In the genomic region with DNA sequence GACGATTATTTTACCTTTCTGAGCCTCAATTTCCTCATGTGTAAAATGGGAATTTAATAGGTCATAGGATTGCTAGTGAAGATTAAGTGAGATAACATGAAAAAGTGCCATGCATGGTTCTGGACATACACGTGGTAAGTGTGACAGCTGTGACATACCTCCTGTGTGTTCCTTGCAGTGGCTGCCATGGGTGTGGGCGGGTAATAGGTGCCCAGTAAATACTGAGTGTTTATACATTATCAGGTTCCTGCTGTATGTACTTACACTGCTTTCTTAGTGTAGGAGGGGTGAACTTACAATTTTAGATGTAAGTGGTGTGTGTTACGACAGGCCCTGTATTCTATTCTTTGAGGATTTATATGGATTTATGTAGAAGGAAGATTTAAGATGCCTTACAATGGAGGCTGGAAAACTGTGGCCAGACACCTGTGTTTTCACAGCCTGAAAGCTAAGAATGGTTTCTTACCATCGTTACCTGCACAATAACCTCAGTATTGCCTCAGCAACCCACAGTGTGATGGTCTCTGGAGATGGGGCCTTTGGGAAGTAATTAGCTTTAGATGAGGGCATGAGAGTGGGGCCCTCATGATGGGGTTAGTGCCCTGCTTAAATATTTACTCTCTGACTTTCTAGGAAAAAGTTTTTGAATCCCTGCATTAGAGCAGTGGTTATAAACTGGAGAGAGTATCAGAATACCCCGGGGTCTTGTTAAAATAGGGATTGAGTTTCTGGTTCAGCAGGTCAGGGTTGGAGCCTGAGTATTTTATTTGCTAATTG, we compare ENCODE assay signal across 14 cellular contexts.
DNase-seq lines count a peak whose midpoint lies in the region; ATAC-seq and TF ChIP-seq lines count a peak whose summit lies in the region.
"Had no signal": no experiment of that assay in that cellular context is flagged by ENCODE, and none has a peak within 500 bp of the region (broad histone marks: within the 10 kb centered on the region; RNA-seq: fewer than 3 reads in every experiment).

No MANE protein-coding gene starts in this region.

- no peak for TF ChIP-seq CTCF in SK-N-SH (IDR thresholded peaks at IDR 0.05)
- no peak for TF ChIP-seq CTCF in HFFc6 (IDR thresholded peaks at IDR 0.05)
- TF ChIP-seq CTCF in VCaP (conservative IDR thresholded peaks at IDR 0.05) = no peak
- TF ChIP-seq CTCF in stomach (IDR thresholded peaks at IDR 0.05) = no peak

- no peak for TF ChIP-seq EP300 in SK-N-SH (IDR thresholded peaks at IDR 0.05; ENCODE audit: borderline replicate concordance in 1 of 2, low read depth in 1 of 2, low read length in 1 of 2)
- TF ChIP-seq EP300 in stomach (IDR thresholded peaks at IDR 0.05) = no peak

- no peak overlapping the region for H3K9ac ChIP-seq in SK-N-SH
- H3K9ac ChIP-seq: KMS-11 had no signal

- no peak overlapping the region for H3K4me3 ChIP-seq in SK-N-SH (ENCODE audit: low read depth in 2 of 2, low read length in 1 of 2)
- no peak overlapping the region for H3K4me3 ChIP-seq in stomach

- ATAC-seq in SK-N-SH treated with all-trans-retinoic acid at 6 μM for 48 hours (no peak), sciatic nerve (no peak), GM21576 (IDR thresholded peaks at IDR 0.05; ENCODE audit: unreplicated experiment) (no peak)

- H3K9me3 Mint-ChIP-seq in HFFc6 = no peaks in the 10 kb centered on the region
- H3K9me3 Mint-ChIP-seq: CD4-positive, alpha-beta T cell; H9 had no signal

- TF ChIP-seq RAD21 in SK-N-SH (IDR thresholded peaks at IDR 0.05; ENCODE audit: low read length) = no peak

- H3K79me2 ChIP-seq in SK-N-SH (ENCODE audit: insufficient read depth) = peaks cover 79% of the 10 kb centered on the region

- H3K27me3 Mint-ChIP-seq in HFFc6 (ENCODE audit: insufficient read depth) = peaks cover 2% of the 10 kb centered on the region

- H3K36me3 ChIP-seq in SK-N-SH (replicated peaks in 1 of 2; ENCODE audit: control insufficient read depth in 1 of 2, insufficient read depth in 2 of 2, low read length in 1 of 2) (peaks cover 50 to 56% of the 10 kb centered on the region in 2 experiments), stomach (peaks cover 0 to 18% (median 11%) of the 10 kb centered on the region in 4 donors)

- peaks cover 45% of the 10 kb centered on the region for H3F3A ChIP-seq in SK-N-SH (replicated peaks; ENCODE audit: insufficient read depth)

- H2AFZ ChIP-seq in SK-N-SH (ENCODE audit: low read depth) = no peak overlapping the region

- H3K36me3 Mint-ChIP-seq in HFFc6 (ENCODE audit: low read depth) = peaks cover 50% of the 10 kb centered on the region

- WGBS in SK-N-SH (ENCODE audit: low lambda C conversion rate) = 92% methylated on average over 6 of the region's 6 CpGs
- WGBS in stomach, 5 donors = 51 to 77% (median 64%) methylated on average over 6 of the region's 6 CpGs

- peak overlapping the region; percentile 6; the same call in 1 of the 2 replicates for H3K27ac Mint-ChIP-seq in HFFc6
- H3K27ac Mint-ChIP-seq: CD4-positive, alpha-beta T cell; H9 had no signal

- H3K9me2 ChIP-seq in SK-N-SH = no peaks in the 10 kb centered on the region

- peak overlapping the region; percentile 40 to 95; a peak in 2 of 4 replicates for H3K27ac ChIP-seq in SK-N-SH (ENCODE audit: low read depth in 2 of 2, low read length in 1 of 2)
- peak overlapping the region; percentile 82 for H3K27ac ChIP-seq in VCaP
- H3K27ac ChIP-seq in stomach = no peak overlapping the region
- H3K27ac ChIP-seq: KMS-11 had no signal

- DNase-seq in SK-N-SH (no peak), HFFc6 (no peak), sciatic nerve (ENCODE audit: low spot score) (peak; percentile 14), stomach (no peak), T-helper 1 cell (no peak)
- DNase-seq: CD4-positive, alpha-beta T cell; H9; MM.1S; NCI-H187 treated with DMSO at 0.1 percent for 48 hours; NCI-H510A treated with DMSO at 0.1 percent for 48 hours had no signal

- H3K27me3 ChIP-seq in SK-N-SH (ENCODE audit: insufficient read depth) = no peaks in the 10 kb centered on the region
- H3K27me3 ChIP-seq in stomach = no peaks in the 10 kb centered on the region

- peaks cover 13 to 41% of the 10 kb centered on the region in 2 experiments; a peak in 3 of 4 replicates for H3K4me1 ChIP-seq in SK-N-SH (ENCODE audit: control insufficient read depth in 1 of 2, insufficient read depth in 2 of 2, low read depth in 1 of 2, low read length in 1 of 2)
- H3K4me1 ChIP-seq in stomach = peaks cover 24 to 71% (median 51%) of the 10 kb centered on the region in 4 donors

- intact Hi-C loops in sciatic nerve (cut with DNase I) (no loop called here), stomach (cut with DNase I; ENCODE audit: low total_unique reads) (no loop called here)

- no peak for TF ChIP-seq POLR2A in stomach (IDR thresholded peaks at IDR 0.05)

- no peak overlapping the region for H3K4me2 ChIP-seq in SK-N-SH
- H3K4me2 ChIP-seq: KMS-11 had no signal

- H4K20me1 ChIP-seq in SK-N-SH (ENCODE audit: insufficient read depth) = no peaks in the 10 kb centered on the region; the same call in 1 of the 2 replicates

- CTCF ChIA-PET in SK-N-SH (lab: Yijun Ruan, JAX) = interaction anchor here (0.8 to 1.5 kb wide), 5 partner anchors 9 to 70 kb away, joined by 3 to 6 read pairs (median 3); no protein-coding TSS in a partner anchor

- peaks cover 93% of the 10 kb centered on the region for H3K4me1 Mint-ChIP-seq in HFFc6 (ENCODE audit: low read depth)

- no peak overlapping the region for H3K4me3 Mint-ChIP-seq in HFFc6
- H3K4me3 Mint-ChIP-seq: CD4-positive, alpha-beta T cell; H9 had no signal

- POLR2A ChIA-PET in SK-N-SH (lab: Yijun Ruan, JAX) = no interaction called here

- no peaks in the 10 kb centered on the region for H3K9me3 ChIP-seq in SK-N-SH
- H3K9me3 ChIP-seq in stomach = no peaks in the 10 kb centered on the region

TF ChIP-seq in SK-N-SH, 30 proteins besides CTCF, POLR2A, EP300 and RAD21 (continues in another document):
- TF ChIP-seq RXRA (IDR thresholded peaks at IDR 0.05; ENCODE audit: borderline replicate concordance, low read depth) (no peak), NRF1 (IDR thresholded peaks at IDR 0.05; ENCODE audit: low read depth, low read length) (no peak), MXI1 (IDR thresholded peaks at IDR 0.05; ENCODE audit: low read depth, low read length) (no peak), FOSL2 (IDR thresholded peaks at IDR 0.05; ENCODE audit: borderline replicate concordance, low read depth) (no peak), PBX3 (IDR thresholded peaks at IDR 0.05) (no peak), SIN3A (IDR thresholded peaks at IDR 0.05; ENCODE audit: borderline replicate concordance, low read depth, low read length) (no peak), RFX5 (IDR thresholded peaks at IDR 0.05; ENCODE audit: low read length) (no peak), EZH2phosphoT487 (IDR thresholded peaks at IDR 0.05; ENCODE audit: borderline replicate concordance, low read depth) (no peak), CHD2 (IDR thresholded peaks at IDR 0.05; ENCODE audit: low read length, partially characterized antibody) (no peak), FOXJ3 (CRISPR knock-in tag; IDR thresholded peaks at IDR 0.05) (no peak), POLR2AphosphoS5 (IDR thresholded peaks at IDR 0.05; ENCODE audit: low read depth, low read length) (no peak)

TF ChIP-seq in SK-N-SH treated with all-trans-retinoic acid at 6 μM for 48 hours, 23 proteins besides CTCF, POLR2A, EP300 and RAD21:
- no peak for TF ChIP-seq TSHZ2 (CRISPR knock-in tag; IDR thresholded peaks at IDR 0.05)
- TF ChIP-seq ZNF8 (CRISPR knock-in tag; IDR thresholded peaks at IDR 0.05) = no peak
- no peak for TF ChIP-seq ZFP30 (CRISPR knock-in tag; IDR thresholded peaks at IDR 0.05)
- no peak for TF ChIP-seq GLIS3 (CRISPR knock-in tag; IDR thresholded peaks at IDR 0.05)
- TF ChIP-seq TOX (CRISPR knock-in tag; IDR thresholded peaks at IDR 0.05; ENCODE audit: borderline replicate concordance) = no peak
- TF ChIP-seq ESRRG (CRISPR knock-in tag; IDR thresholded peaks at IDR 0.05) = no peak
- TF ChIP-seq CSDC2 (CRISPR knock-in tag; IDR thresholded peaks at IDR 0.05) = no peak
- TF ChIP-seq, protein P1, sequence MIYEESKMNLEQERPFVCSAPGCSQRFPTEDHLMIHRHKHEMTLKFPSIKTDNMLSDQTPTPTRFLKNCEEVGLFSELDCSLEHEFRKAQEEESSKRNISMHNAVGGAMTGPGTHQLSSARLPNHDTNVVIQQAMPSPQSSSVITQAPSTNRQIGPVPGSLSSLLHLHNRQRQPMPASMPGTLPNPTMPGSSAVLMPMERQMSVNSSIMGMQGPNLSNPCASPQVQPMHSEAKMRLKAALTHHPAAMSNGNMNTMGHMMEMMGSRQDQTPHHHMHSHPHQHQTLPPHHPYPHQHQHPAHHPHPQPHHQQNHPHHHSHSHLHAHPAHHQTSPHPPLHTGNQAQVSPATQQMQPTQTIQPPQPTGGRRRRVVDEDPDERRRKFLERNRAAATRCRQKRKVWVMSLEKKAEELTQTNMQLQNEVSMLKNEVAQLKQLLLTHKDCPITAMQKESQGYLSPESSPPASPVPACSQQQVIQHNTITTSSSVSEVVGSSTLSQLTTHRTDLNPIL (CRISPR knock-in tag; IDR thresholded peaks at IDR 0.05; ENCODE audit: low read depth) = no peak
- no peak for TF ChIP-seq ZNF70 (CRISPR knock-in tag; IDR thresholded peaks at IDR 0.05)
- no peak for TF ChIP-seq ZNF565 (CRISPR knock-in tag; conservative IDR thresholded peaks at IDR 0.05; ENCODE audit: low read depth)
- TF ChIP-seq SNAI2 (CRISPR knock-in tag; IDR thresholded peaks at IDR 0.05) = no peak

Comparison
In these comparisons a context has a peak if more than half of its experiments do, and no peak if none do; other contexts are left out.
1. H3K27ac ChIP-seq: peak in SK-N-SH (2 of 2) and VCaP (single experiment); none in stomach (0 of 5).